Comparison of ENCODE assay signal across 30 cellular contexts in the genomic region with DNA sequence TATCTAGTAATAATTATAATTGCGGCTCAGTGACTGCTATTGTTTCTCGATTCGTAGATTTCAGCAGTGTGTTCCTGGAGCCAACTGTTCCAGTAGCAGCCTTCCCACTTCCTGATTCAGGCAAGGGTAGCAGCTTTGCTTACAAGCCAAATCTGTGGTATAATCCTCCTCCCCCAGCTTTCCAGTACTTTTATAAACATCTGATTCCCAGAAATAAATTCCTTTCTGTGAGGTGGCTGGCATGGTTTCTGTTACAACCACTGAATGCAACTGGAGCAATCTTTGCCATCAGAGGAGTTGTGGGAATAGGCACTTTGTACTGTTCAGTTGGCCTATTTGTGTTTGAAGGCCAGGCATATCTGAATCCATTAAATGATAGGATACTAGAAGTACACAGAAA.
DNase-seq lines count a peak whose midpoint lies in the region; ATAC-seq, FAIRE-seq and TF ChIP-seq lines count a peak whose summit lies in the region.
"Had no signal": no experiment of that assay in that cellular context is flagged by ENCODE, and none has a peak within 500 bp of the region (broad histone marks: within the 10 kb centered on the region; RNA-seq: fewer than 3 reads in every experiment).

No MANE protein-coding gene starts in this region.

- no peak overlapping the region for H3K9ac ChIP-seq in astrocyte (ENCODE audit: low read length)

- H3K4me1 Mint-ChIP-seq in astrocyte (ENCODE audit: low read depth, unreplicated experiment) = no peaks in the 10 kb centered on the region
- no peaks in the 10 kb centered on the region for H3K4me1 Mint-ChIP-seq in activated CD4-positive, alpha-beta T cell treated with anti-CD3 and anti-CD28 coated beads, Interleukin-2, amount 10 ng/mL, durations not matched to agents 7 days and 5 days

- H3K27me3 Mint-ChIP-seq in astrocyte (ENCODE audit: low read depth, unreplicated experiment) = no peaks in the 10 kb centered on the region
- H3K27me3 Mint-ChIP-seq in activated CD4-positive, alpha-beta T cell treated with anti-CD3 and anti-CD28 coated beads, Interleukin-2, amount 10 ng/mL, durations not matched to agents 7 days and 5 days = no peaks in the 10 kb centered on the region
- H3K27me3 Mint-ChIP-seq: CD4-positive, CD25-positive, alpha-beta regulatory T cell; effector memory CD8-positive, alpha-beta T cell; natural killer cell treated with Interleukin-12 subunit alpha and Interleukin-12 subunit beta and Interleukin-15 and Interleukin-18, amount 100 ng/mL, for 72 hours had no signal

- H3K79me2 ChIP-seq in astrocyte (ENCODE audit: insufficient read depth, low read length) = no peaks in the 10 kb centered on the region

- H3K4me3 ChIP-seq in astrocyte (ENCODE audit: insufficient read depth, low read depth, low read length) (no peak overlapping the region), fibroblast of pulmonary artery (replicated peaks; ENCODE audit: low read depth, low read length) (no peak overlapping the region), sigmoid colon (no peak overlapping the region), left lung (no peak overlapping the region)
- H3K4me3 ChIP-seq: cardiac muscle cell, lung, skin epidermis, testis had no signal

- H3K9me3 Mint-ChIP-seq in astrocyte (ENCODE audit: unreplicated experiment) = peaks cover 8% of the 10 kb centered on the region
- peaks cover 2% of the 10 kb centered on the region for H3K9me3 Mint-ChIP-seq in activated CD4-positive, alpha-beta T cell treated with anti-CD3 and anti-CD28 coated beads, Interleukin-2, amount 10 ng/mL, durations not matched to agents 7 days and 5 days
- H3K9me3 Mint-ChIP-seq: activated naive CD4-positive, alpha-beta T cell treated with anti-CD3 and anti-CD28 coated beads for 36 hours had no signal

- H3K27ac Mint-ChIP-seq in astrocyte (ENCODE audit: unreplicated experiment) = no peak overlapping the region
- H3K27ac Mint-ChIP-seq in activated CD4-positive, alpha-beta T cell treated with anti-CD3 and anti-CD28 coated beads, Interleukin-2, amount 10 ng/mL, durations not matched to agents 7 days and 5 days = no peak overlapping the region
- H3K27ac Mint-ChIP-seq: activated CD8-positive, alpha-beta T cell treated with anti-CD3 and anti-CD28 coated beads, Interleukin-2, amount 10 ng/mL, durations not matched to agents 7 days and 5 days; activated naive CD4-positive, alpha-beta T cell treated with anti-CD3 and anti-CD28 coated beads for 36 hours; CD4-positive, CD25-positive, alpha-beta regulatory T cell; effector memory CD8-positive, alpha-beta T cell; natural killer cell treated with Interleukin-12 subunit alpha and Interleukin-12 subunit beta and Interleukin-15 and Interleukin-18, amount 100 ng/mL, for 72 hours; T-helper 2 cell treated with Interferon-gamma antibody and Interleukin-4, amounts not matched to agents 5 μg/mL and 100 μg/mL, for 36 hours had no signal

- no peak overlapping the region for H3K27ac ChIP-seq in astrocyte (ENCODE audit: low read depth, low read length)
- no peak overlapping the region for H3K27ac ChIP-seq in sigmoid colon
- H3K27ac ChIP-seq in left lung = no peak overlapping the region
- H3K27ac ChIP-seq: cardiac muscle cell, HL-60, skin epidermis, testis had no signal

- intact Hi-C loops in sigmoid colon (cut with DNase I) (no loop called here), left lung (cut with DNase I) (no loop called here)

- FAIRE-seq in astrocyte (lab: Jason Lieb, UNC) = no peak
- FAIRE-seq: frontal cortex had no signal

- DNase-seq in HCEC 1CT (peak; percentile 6), astrocyte (ENCODE audit: low read depth) (peak; percentile 56), fibroblast of pulmonary artery (ENCODE audit: low read depth) (peak; percentile 31), stromal cell of bone marrow (ENCODE audit: low read depth) (peak; percentile 59), sigmoid colon (no peak), NCI-H2081 treated with DMSO at 0.1 percent for 48 hours (lab: John Stamatoyannopoulos, UW) (no peak), left lung (no peak)
- DNase-seq in activated CD4-positive, alpha-beta T cell treated with anti-CD3 and anti-CD28 coated beads, Interleukin-2, amount 10 ng/mL, durations not matched to agents 7 days and 5 days = no peak
- DNase-seq: activated CD8-positive, alpha-beta T cell treated with anti-CD3 and anti-CD28 coated beads, Interleukin-2, amount 10 ng/mL, durations not matched to agents 7 days and 5 days; activated naive CD4-positive, alpha-beta T cell treated with anti-CD3 and anti-CD28 coated beads for 36 hours; amniotic stem cell; Calu3; CD4-positive, CD25-positive, alpha-beta regulatory T cell; cortex of kidney; DMS79; effector memory CD8-positive, alpha-beta T cell; H7; MV-4-11; NCI-H146; NCI-H446 treated with DMSO at 0.1 percent for 48 hours; SIG-M5; stimulated activated naive CD4-positive, alpha-beta T cell; testis had no signal

- H3K9me3 ChIP-seq in astrocyte (ENCODE audit: insufficient read depth, low read depth, low read length) (no peaks in the 10 kb centered on the region), sigmoid colon (peaks cover 0 to 3% (median under 1%) of the 10 kb centered on the region in 4 donors), left lung (peaks cover 0 to 5% of the 10 kb centered on the region in 2 donors)
- H3K9me3 ChIP-seq: testis had no signal

- TF ChIP-seq EP300 in sigmoid colon (IDR thresholded peaks at IDR 0.05) = no peak

- TF ChIP-seq CTCF in astrocyte (IDR thresholded peaks at IDR 0.05; ENCODE audit: insufficient read depth, low read depth, low read length) (no peak), fibroblast of pulmonary artery (IDR thresholded peaks at IDR 0.05; ENCODE audit: low read length, missing control alignments) (no peak), sigmoid colon (IDR thresholded peaks at IDR 0.05) (no peak), left lung (IDR thresholded peaks at IDR 0.05) (no peak)

- no peak overlapping the region for H2AFZ ChIP-seq in astrocyte (ENCODE audit: low read depth, low read length)

- H3K36me3 Mint-ChIP-seq in astrocyte (ENCODE audit: low read depth, unreplicated experiment) = no peaks in the 10 kb centered on the region
- H3K36me3 Mint-ChIP-seq in activated CD4-positive, alpha-beta T cell treated with anti-CD3 and anti-CD28 coated beads, Interleukin-2, amount 10 ng/mL, durations not matched to agents 7 days and 5 days (ENCODE audit: low read depth) = no peaks in the 10 kb centered on the region
- H3K36me3 Mint-ChIP-seq: CD4-positive, CD25-positive, alpha-beta regulatory T cell; natural killer cell treated with Interleukin-12 subunit alpha and Interleukin-12 subunit beta and Interleukin-15 and Interleukin-18, amount 100 ng/mL, for 72 hours had no signal

- H3K4me1 ChIP-seq in astrocyte (ENCODE audit: insufficient read depth, low read length) (no peaks in the 10 kb centered on the region), sigmoid colon (peaks cover 0 to 6% (median 3%) of the 10 kb centered on the region in 4 donors), left lung (no peaks in the 10 kb centered on the region)
- H3K4me1 ChIP-seq: testis had no signal

- no peak for TF ChIP-seq POLR2A in sigmoid colon (IDR thresholded peaks at IDR 0.05)

- POLR2A ChIA-PET in activated CD4-positive, alpha-beta T cell treated with anti-CD3 and anti-CD28 coated beads, Interleukin-2, amount 10 ng/mL, durations not matched to agents 7 days and 5 days (lab: Charles Lee) = no interaction called here

- H3K36me3 ChIP-seq in astrocyte (ENCODE audit: insufficient read depth, low read length) (no peaks in the 10 kb centered on the region), sigmoid colon (no peaks in the 10 kb centered on the region), left lung (no peaks in the 10 kb centered on the region)
- H3K36me3 ChIP-seq: cardiac muscle cell had no signal

- WGBS in sigmoid colon, 2 donors = 83 to 86% methylated on average over 3 of the region's 3 CpGs

- H3K4me2 ChIP-seq in astrocyte (ENCODE audit: low read length) = no peak overlapping the region

- no peak overlapping the region for H3K4me3 Mint-ChIP-seq in astrocyte (ENCODE audit: unreplicated experiment)
- H3K4me3 Mint-ChIP-seq in activated CD4-positive, alpha-beta T cell treated with anti-CD3 and anti-CD28 coated beads, Interleukin-2, amount 10 ng/mL, durations not matched to agents 7 days and 5 days = no peak overlapping the region
- H3K4me3 Mint-ChIP-seq: activated CD8-positive, alpha-beta T cell treated with anti-CD3 and anti-CD28 coated beads, Interleukin-2, amount 10 ng/mL, durations not matched to agents 7 days and 5 days; activated naive CD4-positive, alpha-beta T cell treated with anti-CD3 and anti-CD28 coated beads for 36 hours; CD4-positive, CD25-positive, alpha-beta regulatory T cell; effector memory CD8-positive, alpha-beta T cell; natural killer cell treated with Interleukin-12 subunit alpha and Interleukin-12 subunit beta and Interleukin-15 and Interleukin-18, amount 100 ng/mL, for 72 hours; T-helper 2 cell treated with Interferon-gamma antibody and Interleukin-4, amounts not matched to agents 5 μg/mL and 100 μg/mL, for 36 hours had no signal

- H3K27me3 ChIP-seq in astrocyte (ENCODE audit: insufficient read depth, low read length) (no peaks in the 10 kb centered on the region), sigmoid colon (no peaks in the 10 kb centered on the region), left lung (no peaks in the 10 kb centered on the region)
- H3K27me3 ChIP-seq: cardiac muscle cell, testis had no signal

- CTCF ChIA-PET in activated CD4-positive, alpha-beta T cell treated with anti-CD3 and anti-CD28 coated beads, Interleukin-2, amount 10 ng/mL, durations not matched to agents 7 days and 5 days (lab: Charles Lee) = no interaction called here

- no peak for ATAC-seq in left lung
- ATAC-seq: activated CD8-positive, alpha-beta T cell treated with anti-CD3 and anti-CD28 coated beads, Interleukin-2, amount 10 ng/mL, durations not matched to agents 7 days and 5 days; effector memory CD8-positive, alpha-beta T cell; natural killer cell treated with Interleukin-12 subunit alpha and Interleukin-12 subunit beta and Interleukin-15 and Interleukin-18, amount 100 ng/mL, for 72 hours had no signal

- no peaks in the 10 kb centered on the region for H4K20me1 ChIP-seq in astrocyte (ENCODE audit: insufficient read depth, low read length)

Comparison
In these comparisons a context has a peak if more than half of its experiments do, and no peak if none do; other contexts are left out.
1. DNase-seq: peak in HCEC 1CT (single experiment), astrocyte (single experiment), fibroblast of pulmonary artery (single experiment) and stromal cell of bone marrow (single experiment); none in activated CD4-positive, alpha-beta T cell treated with anti-CD3 and anti-CD28 coated beads, Interleukin-2, amount 10 ng/mL, durations not matched to agents 7 days and 5 days (single experiment), sigmoid colon (single experiment), NCI-H2081 treated with DMSO at 0.1 percent for 48 hours (single experiment) and left lung (0 of 2).